1 cellular context compared by ENCODE assay signal in genomic region chr16:69384974-69385373, GRCh38.
A peak's percentile ranks its signal among the peaks of the same experiment; 100 is the strongest.
TF ChIP-seq lines count a peak whose summit lies in the region.

No MANE protein-coding gene starts in this region.

TF ChIP-seq in K562, 482 proteins besides CTCF, POLR2A, EP300 and RAD21:
- no peak for TF ChIP-seq ZNF785 (CRISPR knock-in tag; IDR thresholded peaks at IDR 0.05)
- TF ChIP-seq, protein P1, sequence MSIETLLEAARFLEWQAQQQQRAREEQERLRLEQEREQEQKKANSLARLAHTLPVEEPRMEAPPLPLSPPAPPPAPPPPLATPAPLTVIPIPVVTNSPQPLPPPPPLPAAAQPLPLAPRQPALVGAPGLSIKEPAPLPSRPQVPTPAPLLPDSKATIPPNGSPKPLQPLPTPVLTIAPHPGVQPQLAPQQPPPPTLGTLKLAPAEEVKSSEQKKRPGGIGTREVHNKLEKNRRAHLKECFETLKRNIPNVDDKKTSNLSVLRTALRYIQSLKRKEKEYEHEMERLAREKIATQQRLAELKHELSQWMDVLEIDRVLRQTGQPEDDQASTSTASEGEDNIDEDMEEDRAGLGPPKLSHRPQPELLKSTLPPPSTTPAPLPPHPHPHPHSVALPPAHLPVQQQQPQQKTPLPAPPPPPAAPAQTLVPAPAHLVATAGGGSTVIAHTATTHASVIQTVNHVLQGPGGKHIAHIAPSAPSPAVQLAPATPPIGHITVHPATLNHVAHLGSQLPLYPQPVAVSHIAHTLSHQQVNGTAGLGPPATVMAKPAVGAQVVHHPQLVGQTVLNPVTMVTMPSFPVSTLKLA (conservative IDR thresholded peaks at IDR 0.05) = 0 out of 4 replicates have a peak, but pooled peaks of 1 of the 2 experiments have one; percentile 35
- TF ChIP-seq CHD1 (IDR thresholded peaks at IDR 0.05; ENCODE audit: low read length) = peak; percentile 16
- 0 out of 2 replicates have a peak, but pooled peaks have one; percentile 10 for TF ChIP-seq EP400 (IDR thresholded peaks at IDR 0.05)
- TF ChIP-seq MEIS2 (IDR thresholded peaks at IDR 0.05; ENCODE audit: partially characterized antibody) = peak; percentile 2
- no peak for TF ChIP-seq SAP30 (IDR thresholded peaks at IDR 0.05; ENCODE audit: borderline replicate concordance, insufficient read depth, low read depth, low read length, poor library complexity, severe bottlenecking)
- TF ChIP-seq JUN (IDR thresholded peaks at IDR 0.05; ENCODE audit: borderline replicate concordance, low read depth, low read length) = no peak
- no peak for TF ChIP-seq JUN (CRISPR knock-in tag; IDR thresholded peaks at IDR 0.05; ENCODE audit: borderline replicate concordance)
- peak; percentile 68 for TF ChIP-seq ZBTB40 (IDR thresholded peaks at IDR 0.05)
- TF ChIP-seq ZBTB40 (CRISPR knock-in tag; IDR thresholded peaks at IDR 0.05) = no peak
- TF ChIP-seq MIER1 (IDR thresholded peaks at IDR 0.05; ENCODE audit: low read depth) = peak; percentile 32; the same call in 1 of the 2 replicates
- TF ChIP-seq HDAC6 (IDR thresholded peaks at IDR 0.05; ENCODE audit: low read depth, low read length) = no peak
- TF ChIP-seq GATAD2A (IDR thresholded peaks at IDR 0.05) = no peak
- no peak for TF ChIP-seq ETS1 (conservative IDR thresholded peaks at IDR 0.05; ENCODE audit: control insufficient read depth, low read depth, low read length)
- TF ChIP-seq LARP7 (IDR thresholded peaks at IDR 0.05) = peak; percentile 36; the same call in 1 of the 2 replicates
- TF ChIP-seq KLF13 (tag; IDR thresholded peaks at IDR 0.05; ENCODE audit: borderline replicate concordance, low read depth) = no peak
- no peak for TF ChIP-seq BCOR (IDR thresholded peaks at IDR 0.05)
- TF ChIP-seq ZNF174 (CRISPR knock-in tag; IDR thresholded peaks at IDR 0.05) = no peak
- TF ChIP-seq KDM5B (IDR thresholded peaks at IDR 0.05; ENCODE audit: insufficient replicate concordance, low read depth, low read length) = no peak
- TF ChIP-seq SMARCA4 (IDR thresholded peaks at IDR 0.05) = peak; percentile 40; the same call in 1 of the 2 replicates
- TF ChIP-seq, protein P2, sequence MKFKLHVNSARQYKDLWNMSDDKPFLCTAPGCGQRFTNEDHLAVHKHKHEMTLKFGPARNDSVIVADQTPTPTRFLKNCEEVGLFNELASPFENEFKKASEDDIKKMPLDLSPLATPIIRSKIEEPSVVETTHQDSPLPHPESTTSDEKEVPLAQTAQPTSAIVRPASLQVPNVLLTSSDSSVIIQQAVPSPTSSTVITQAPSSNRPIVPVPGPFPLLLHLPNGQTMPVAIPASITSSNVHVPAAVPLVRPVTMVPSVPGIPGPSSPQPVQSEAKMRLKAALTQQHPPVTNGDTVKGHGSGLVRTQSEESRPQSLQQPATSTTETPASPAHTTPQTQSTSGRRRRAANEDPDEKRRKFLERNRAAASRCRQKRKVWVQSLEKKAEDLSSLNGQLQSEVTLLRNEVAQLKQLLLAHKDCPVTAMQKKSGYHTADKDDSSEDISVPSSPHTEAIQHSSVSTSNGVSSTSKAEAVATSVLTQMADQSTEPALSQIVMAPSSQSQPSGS (CRISPR knock-in tag; IDR thresholded peaks at IDR 0.05) = no peak
